ENCODE assay signal across 8 cellular contexts in the genomic region with DNA sequence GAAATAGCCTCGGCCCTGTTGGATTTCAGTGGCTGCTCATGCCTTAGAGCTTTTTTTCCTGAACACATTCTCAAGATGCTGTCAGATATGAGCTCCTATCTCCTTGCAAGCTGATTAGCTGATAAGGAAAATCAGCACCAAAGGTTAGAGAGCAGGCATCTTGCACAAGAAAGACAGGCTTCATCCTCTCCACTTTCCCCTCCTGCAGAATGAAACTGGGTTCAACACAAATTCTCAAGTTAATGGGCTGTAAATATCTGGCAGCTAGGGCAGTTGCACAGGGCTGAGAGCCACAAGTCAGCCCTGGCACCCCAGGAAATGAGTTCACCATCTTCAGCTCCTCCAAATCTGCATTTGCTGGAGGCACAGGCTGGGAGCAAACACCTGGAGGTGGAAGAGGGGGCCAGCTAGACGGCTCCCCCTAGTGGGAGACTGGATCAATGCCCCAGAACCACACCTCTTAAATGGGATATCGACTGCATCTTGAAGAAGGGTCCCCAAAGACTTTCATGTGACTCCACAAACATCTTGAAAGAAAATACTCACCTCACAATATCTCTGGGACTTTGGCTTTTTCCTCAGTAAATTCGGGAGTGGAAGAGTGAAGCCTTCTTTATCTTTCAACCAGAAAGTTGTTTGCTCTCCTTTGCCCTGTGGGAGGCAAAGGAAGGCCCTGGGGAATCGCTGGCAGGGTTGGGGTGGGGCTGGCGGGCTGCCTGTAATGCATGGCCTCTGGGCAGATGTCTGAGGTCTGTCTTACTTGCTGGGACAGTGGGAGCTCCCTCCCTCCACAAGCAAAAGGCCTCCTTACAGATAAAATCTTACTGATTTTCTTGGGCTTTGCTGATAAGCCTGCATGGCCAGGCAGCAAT. TPM values are rescaled to one million over a fixed set of nuclear protein-coding genes. Genes with fewer than 3 reads are reported as not detected.
A peak's percentile ranks its signal among the peaks of the same experiment; 100 is the strongest.
DNase-seq lines count a peak whose midpoint lies in the region; ATAC-seq and TF ChIP-seq lines count a peak whose summit lies in the region.

No MANE protein-coding gene starts in this region.

- no peak overlapping the region for H3K4me2 ChIP-seq in neural progenitor cell

- no peaks in the 10 kb centered on the region for H3K9me3 ChIP-seq in neural progenitor cell (ENCODE audit: low read depth)

- DNase-seq in DMS53 (lab: John Stamatoyannopoulos, UW) (peak; percentile 75), KBM-7 (peak; percentile 58), activated B cell treated with CpG ODN at 0.5 μM for 24 hours (no peak), fibroblast of gingiva (ENCODE audit: low read depth) (peak; percentile 26), neural progenitor cell (ENCODE audit: low spot score) (peak; percentile 73)

- H3K4me3 ChIP-seq in neural progenitor cell, result no peak overlapping the region

- H3K27me3 ChIP-seq in neural progenitor cell, result no peaks in the 10 kb centered on the region

- no peaks in the 10 kb centered on the region for H3K4me1 ChIP-seq in neural progenitor cell

- POLR2A ChIA-PET in activated B cell treated with CpG ODN at 0.5 μM for 24 hours (lab: Charles Lee), result no interaction called here

- H3F3A ChIP-seq in neural progenitor cell (ENCODE audit: low read depth), result no peaks in the 10 kb centered on the region

- H3K4me3 Mint-ChIP-seq in activated B cell treated with CpG ODN at 0.5 μM for 24 hours (no peak overlapping the region), neural progenitor cell (no peak overlapping the region)

- no peak overlapping the region for H3K27ac ChIP-seq in neural progenitor cell

- intact Hi-C loops in activated B cell treated with CpG ODN at 0.5 μM for 24 hours (cut with micrococcal nuclease), result no loop called here

- no peaks in the 10 kb centered on the region for H3K9me3 Mint-ChIP-seq in activated B cell treated with CpG ODN at 0.5 μM for 24 hours
- no peaks in the 10 kb centered on the region for H3K9me3 Mint-ChIP-seq in neural progenitor cell

- TF ChIP-seq CTCF in activated B cell treated with CpG ODN at 0.5 μM for 24 hours (IDR thresholded peaks at IDR 0.05) (peak; percentile 32), neural progenitor cell (IDR thresholded peaks at IDR 0.05) (peak; percentile 88)

- peak; percentile 86 for ATAC-seq in GM19395 (IDR thresholded peaks at IDR 0.05; ENCODE audit: unreplicated experiment)
- ATAC-seq in activated B cell treated with CpG ODN at 0.5 μM for 24 hours (ENCODE audit: low read depth), result peak; percentile 52
- no peak for ATAC-seq in GM21423 (IDR thresholded peaks at IDR 0.05; ENCODE audit: unreplicated experiment)
- ATAC-seq in GM18873 (IDR thresholded peaks at IDR 0.05; ENCODE audit: low FRiP score, unreplicated experiment), result no peak

- H3K79me2 ChIP-seq in neural progenitor cell (ENCODE audit: low read depth), result no peaks in the 10 kb centered on the region

- CTCF ChIA-PET in activated B cell treated with CpG ODN at 0.5 μM for 24 hours (lab: Charles Lee), result interaction anchor here (0.8 to 1.9 kb wide), 7 partner anchors 8 to 171 kb away, joined by 3 to 7 read pairs (median 4); no protein-coding TSS in a partner anchor

- no peaks in the 10 kb centered on the region for H3K36me3 ChIP-seq in neural progenitor cell

- H3K36me3 Mint-ChIP-seq in activated B cell treated with CpG ODN at 0.5 μM for 24 hours (ENCODE audit: low read depth) (no peaks in the 10 kb centered on the region), neural progenitor cell (no peaks in the 10 kb centered on the region)

- in situ Hi-C loops in KBM-7 (cut with MboI; ENCODE audit: low pct_unique_long_range_greater_than_20kb, low sequenced_read_pairs), result no loop called here

- H4K20me1 ChIP-seq in neural progenitor cell (ENCODE audit: low read depth), result no peaks in the 10 kb centered on the region

- peak overlapping the region; percentile 68 for H2AFZ ChIP-seq in neural progenitor cell (replicated peaks)

- no peak overlapping the region for H3K9ac ChIP-seq in neural progenitor cell

- H3K27me3 Mint-ChIP-seq in activated B cell treated with CpG ODN at 0.5 μM for 24 hours (peaks cover 4% of the 10 kb centered on the region), neural progenitor cell (ENCODE audit: insufficient read depth, low read depth) (peaks cover 3% of the 10 kb centered on the region)

- H3K27ac Mint-ChIP-seq in activated B cell treated with CpG ODN at 0.5 μM for 24 hours, result no peak overlapping the region
- peak overlapping the region; percentile 33 for H3K27ac Mint-ChIP-seq in neural progenitor cell

- H3K4me1 Mint-ChIP-seq in activated B cell treated with CpG ODN at 0.5 μM for 24 hours, result no peaks in the 10 kb centered on the region
- peaks cover 4% of the 10 kb centered on the region for H3K4me1 Mint-ChIP-seq in neural progenitor cell

RNA-seq across cellular contexts. Expression of gene TECTB, which starts 24.7 kb away (rescaled TPM):
- total RNA-seq in activated B cell treated with CpG ODN at 0.5 μM for 24 hours (not detected in 2 replicates), neural progenitor cell (ENCODE audit: low replicate concordance) (not detected in 2 replicates)

Comparison
In these comparisons a context has a peak if more than half of its experiments do, and no peak if none do; other contexts are left out.
1. ATAC-seq: peak in GM19395 (single experiment) and activated B cell treated with CpG ODN at 0.5 μM for 24 hours (single experiment); none in GM21423 (single experiment) and GM18873 (single experiment).